10 cellular contexts compared by ENCODE assay signal in the genomic region with DNA sequence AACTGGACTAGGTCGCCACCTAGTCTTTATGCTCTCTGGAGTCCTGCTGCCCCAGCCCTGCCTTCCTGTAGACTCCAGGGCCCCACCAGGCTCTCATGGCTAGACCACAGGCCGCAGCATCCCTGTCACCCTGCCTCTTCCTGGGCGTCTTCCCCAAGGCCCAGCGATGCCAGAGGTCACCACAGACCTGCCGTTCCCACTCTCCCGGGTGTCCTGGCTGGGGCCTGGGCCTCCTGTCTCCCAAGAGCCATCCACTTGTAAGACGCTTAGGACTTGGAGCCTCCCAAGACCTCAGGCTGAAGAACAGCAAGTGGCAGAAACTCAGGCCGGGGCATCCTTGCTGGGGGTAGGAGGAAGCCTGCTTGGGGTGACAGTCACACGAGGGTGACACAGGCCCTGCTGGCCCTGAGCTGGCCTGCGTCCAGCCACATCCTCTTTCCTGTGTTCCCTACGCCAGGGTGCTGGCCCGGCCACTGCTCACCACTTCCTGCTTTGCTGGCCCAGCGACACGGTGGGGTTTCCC. TPM values are rescaled to one million over a fixed set of nuclear protein-coding genes. Genes with fewer than 3 reads are reported as not detected.
DNase-seq lines count a peak whose midpoint lies in the region; ATAC-seq, FAIRE-seq and TF ChIP-seq lines count a peak whose summit lies in the region.
"Had no signal": no experiment of that assay in that cellular context is flagged by ENCODE, and none has a peak within 500 bp of the region (broad histone marks: within the 10 kb centered on the region; RNA-seq: fewer than 3 reads in every experiment).

No MANE protein-coding gene starts in this region.

- H3K18ac ChIP-seq in H1 (ENCODE audit: extremely low read depth, low read length), result no peak overlapping the region

- no peaks in the 10 kb centered on the region for H3K27me3 ChIP-seq in Peyer's patch
- no peaks in the 10 kb centered on the region for H3K27me3 ChIP-seq in H1 (replicated peaks in 1 of 4; ENCODE audit: control insufficient read depth in 3 of 4, extremely low read depth in 1 of 4, insufficient read depth in 3 of 4, low read length in 3 of 4)
- H3K27me3 ChIP-seq in neural progenitor cell, result no peaks in the 10 kb centered on the region
- no peaks in the 10 kb centered on the region for H3K27me3 ChIP-seq in BE2C

- H3K9ac ChIP-seq in H1 (replicated peaks in 1 of 4; ENCODE audit: extremely low read depth in 1 of 4, low read depth in 3 of 4, low read length in 3 of 4) (no peak overlapping the region), neural progenitor cell (no peak overlapping the region)

- H3K4me2 ChIP-seq in H1 (ENCODE audit: insufficient read depth in 1 of 2, low read depth in 2 of 2, low read length in 2 of 2) (no peak overlapping the region), neural progenitor cell (no peak overlapping the region)

- no peak overlapping the region for H3K23ac ChIP-seq in H1 (ENCODE audit: insufficient read length)

- H4K91ac ChIP-seq in H1 (replicated peaks; ENCODE audit: insufficient read length, low read length), result no peak overlapping the region

- CTCF ChIA-PET in H1 (lab: Charles Lee; ENCODE audit: partially characterized antibody), result interaction anchor here (0.5 to 2.0 kb wide), 4 partner anchors 9 to 458 kb away, joined by 4 read pairs; no protein-coding TSS in a partner anchor

- H2BK5ac ChIP-seq in H1 (ENCODE audit: low read depth, low read length), result no peak overlapping the region

- H3K14ac ChIP-seq in H1 (ENCODE audit: insufficient read length), result no peak overlapping the region

- H3K79me1 ChIP-seq in H1 (ENCODE audit: low read depth, low read length), result peaks cover 2% of the 10 kb centered on the region

- no peak overlapping the region for H3K4me3 Mint-ChIP-seq in neural progenitor cell

- H3K27ac Mint-ChIP-seq in neural progenitor cell, result peak overlapping the region; percentile 50

- peak overlapping the region; percentile 86 to 93 (median 90) for H3K27ac ChIP-seq in Peyer's patch
- no peak overlapping the region for H3K27ac ChIP-seq in H1 (ENCODE audit: low read depth, low read length)
- no peak overlapping the region for H3K27ac ChIP-seq in neural progenitor cell
- H3K27ac ChIP-seq: SK-N-MC had no signal

- WGBS in H1 (ENCODE audit: extremely low coverage in 1 of 2, insufficient coverage in 1 of 2, insufficient read length in 1 of 2, insufficient replicate concordance in 2 of 2, low coverage in 1 of 2, low lambda C conversion rate in 2 of 2, missing lambda C conversion rate in 1 of 2), 2 experiments, result 87% methylated on average over 14 of the region's 14 CpGs; no CpG with 5 or more reads in 1 of the 2 experiments

- H3K27me3 Mint-ChIP-seq in neural progenitor cell (ENCODE audit: insufficient read depth, low read depth), result peaks cover 4% of the 10 kb centered on the region

- no peaks in the 10 kb centered on the region for H3K9me3 Mint-ChIP-seq in neural progenitor cell

- TF ChIP-seq RAD21 in H1 (IDR thresholded peaks at IDR 0.05 in 1 of 2, conservative IDR thresholded peaks at IDR 0.05 in 1 of 2; ENCODE audit: low read depth in 2 of 2, low read length in 2 of 2), result no peak

- FAIRE-seq in H1 (lab: Jason Lieb, UNC), result no peak

- no peak overlapping the region for H3K4ac ChIP-seq in H1 (replicated peaks; ENCODE audit: insufficient read length, low read depth, low read length)

- H3K36me3 Mint-ChIP-seq in neural progenitor cell, result peaks cover 3% of the 10 kb centered on the region

- peak overlapping the region; percentile 19; the same call in 1 of the 2 replicates for H4K8ac ChIP-seq in H1 (ENCODE audit: extremely low read depth, insufficient read depth, low read length)

- H3K4me1 ChIP-seq in Peyer's patch, result peaks cover 6 to 59% (median 25%) of the 10 kb centered on the region in 4 donors
- peaks cover 4 to 27% (median 20%) of the 10 kb centered on the region in 4 experiments for H3K4me1 ChIP-seq in H1 (replicated peaks in 1 of 4; ENCODE audit: control insufficient read depth in 3 of 4, insufficient read depth in 4 of 4, low read length in 3 of 4)
- H3K4me1 ChIP-seq in neural progenitor cell, result peaks cover 16% of the 10 kb centered on the region
- peaks cover 26% of the 10 kb centered on the region for H3K4me1 ChIP-seq in BE2C

- H3K79me2 ChIP-seq in H1 (ENCODE audit: control insufficient read depth in 1 of 2, insufficient read depth in 2 of 2, low read length in 2 of 2) (peaks cover 0 to 12% of the 10 kb centered on the region in 2 experiments; a peak in 1 of 4 replicates), neural progenitor cell (ENCODE audit: low read depth) (peaks cover 8% of the 10 kb centered on the region)

- H3K4me1 Mint-ChIP-seq in neural progenitor cell, result peaks cover 10% of the 10 kb centered on the region

- H2BK20ac ChIP-seq in H1 (ENCODE audit: low read length), result no peak overlapping the region

- H3K23me2 ChIP-seq in H1 (ENCODE audit: low read depth, low read length), result no peaks in the 10 kb centered on the region; the same call in 1 of the 2 replicates

- no peak overlapping the region for H2BK12ac ChIP-seq in H1 (ENCODE audit: low read depth, low read length)

- H4K5ac ChIP-seq in H1 (ENCODE audit: insufficient read length, low read depth, low read length), result no peak overlapping the region

- TF ChIP-seq CTCF in Peyer's patch (IDR thresholded peaks at IDR 0.05) (no peak), H1 (IDR thresholded peaks at IDR 0.05; ENCODE audit: control extremely low read depth in 1 of 3, insufficient read depth in 1 of 3, low read depth in 1 of 3, low read length in 3 of 3) (no peak), neural progenitor cell (IDR thresholded peaks at IDR 0.05) (no peak), BE2C (IDR thresholded peaks at IDR 0.05; ENCODE audit: low read depth, low read length) (no peak)

- no peak overlapping the region for H3K4me3 ChIP-seq in Peyer's patch
- no peak overlapping the region for H3K4me3 ChIP-seq in H1 (ENCODE audit: extremely low read depth in 1 of 4, insufficient read depth in 2 of 4, low read depth in 3 of 4, low read length in 4 of 4)
- no peak overlapping the region for H3K4me3 ChIP-seq in neural progenitor cell
- no peak overlapping the region for H3K4me3 ChIP-seq in BE2C (ENCODE audit: low read depth, low read length)
- H3K4me3 ChIP-seq: SK-N-MC had no signal

- no peak overlapping the region for H2BK120ac ChIP-seq in H1 (replicated peaks; ENCODE audit: low read depth, low read length)

- H2AK5ac ChIP-seq in H1 (ENCODE audit: low read depth, low read length), result no peak overlapping the region

- H2AFZ ChIP-seq in H1 (ENCODE audit: low read length), result no peak overlapping the region
- no peak overlapping the region for H2AFZ ChIP-seq in neural progenitor cell (replicated peaks)

- H3K9me3 ChIP-seq in Peyer's patch (no peaks in the 10 kb centered on the region), H1 (ENCODE audit: insufficient read depth in 2 of 2, low read depth in 1 of 2, low read length in 1 of 2) (no peaks in the 10 kb centered on the region), neural progenitor cell (ENCODE audit: low read depth) (no peaks in the 10 kb centered on the region), BE2C (no peaks in the 10 kb centered on the region)

- no peak for ATAC-seq in HG03460 (IDR thresholded peaks at IDR 0.05; ENCODE audit: unreplicated experiment)

- POLR2A ChIA-PET in H1 (lab: Charles Lee; ENCODE audit: partially characterized antibody), result interaction anchor here (1.2 to 16.6 kb wide), 8 partner anchors 8 to 84 kb away, joined by 3 to 183 read pairs (median 6); a partner anchor contains a TSS

- DNase-seq in CD1c-positive myeloid dendritic cell (ENCODE audit: extremely low spot score) (peak; percentile 92), Peyer's patch (peak in 2 of 3 donors; percentile 41 to 85), H1 (ENCODE audit: low read depth in 1 of 2, low spot score in 2 of 2) (no peak), neural progenitor cell (ENCODE audit: low spot score) (no peak), kidney glomerular epithelial cell (lab: John Stamatoyannopoulos, UW) (no peak), BE2C (no peak), NCI-H748 (lab: John Stamatoyannopoulos, UW; ENCODE audit: unreplicated experiment) (no peak)
- DNase-seq: occipital lobe had no signal

- no peak overlapping the region for H2BK15ac ChIP-seq in H1 (ENCODE audit: low read length)

- no peak overlapping the region for H3K56ac ChIP-seq in H1 (replicated peaks; ENCODE audit: insufficient read length, low read depth, low read length)

- TF ChIP-seq EP300 in H1 (IDR thresholded peaks at IDR 0.05; ENCODE audit: borderline replicate concordance in 1 of 2, low read depth in 2 of 2, low read length in 2 of 2), result no peak

- TF ChIP-seq POLR2A in Peyer's patch (IDR thresholded peaks at IDR 0.05) (no peak), H1 (IDR thresholded peaks at IDR 0.05; ENCODE audit: control extremely low read depth in 1 of 2, low read depth in 2 of 2, low read length in 2 of 2) (no peak)

- peaks cover 0 to 5% of the 10 kb centered on the region in 2 experiments for H4K20me1 ChIP-seq in H1 (replicated peaks in 1 of 2; ENCODE audit: control insufficient read depth in 1 of 2, insufficient read depth in 2 of 2, low read length in 2 of 2)
- no peaks in the 10 kb centered on the region for H4K20me1 ChIP-seq in neural progenitor cell (ENCODE audit: low read depth)

- H3K36me3 ChIP-seq in Peyer's patch (peaks cover 0 to 22% (median 0%) of the 10 kb centered on the region in 3 donors), H1 (ENCODE audit: control insufficient read depth in 2 of 4, insufficient read depth in 4 of 4, low read length in 3 of 4) (peaks cover 4 to 17% (median 15%) of the 10 kb centered on the region in 4 experiments), neural progenitor cell (no peaks in the 10 kb centered on the region), BE2C (peaks cover 11% of the 10 kb centered on the region)

- H3F3A ChIP-seq in neural progenitor cell (ENCODE audit: low read depth), result peaks cover 30% of the 10 kb centered on the region

RNA-seq across cellular contexts. Expression of a gene that starts 2.0 kb away (rescaled TPM):
- total RNA-seq in Peyer's patch, result 100 to 1,000 TPM; 239 to 586 (median 464) TPM
- 25.3 and 25.7 TPM in 2 replicates for total RNA-seq in H1 (2021; fragmentation: NEBNext Ultra II Directional; extraction: Animal tissue kit (Norgen Biotek cat#: 25700))
- polyA plus RNA-seq in H1 (2011; rRNA removed), result 39.6 and 50.2 TPM in 2 replicates
- polyA plus RNA-seq in H1 (2011; cell fraction: cytosol; rRNA removed), result 35.8 TPM
- 287 TPM for polyA plus RNA-seq in H1 (2011; cell fraction: nucleus; rRNA removed)
- 12.7 to 29.5 TPM (median 24.4 TPM) in 4 replicates for polyA plus RNA-seq in H1 (2012, experiment 1 of 2)
- 16.1 TPM for polyA plus RNA-seq in H1 (2012, experiment 2 of 2)
- 25.3 TPM for polyA plus RNA-seq in H1 (2013, experiment 1 of 2)
- polyA plus RNA-seq in H1 (2013, experiment 2 of 2), result 21.2 TPM
- polyA minus RNA-seq in H1 (2011; rRNA and poly(A)+ RNA removed), result 10.0 and 11.3 TPM in 2 replicates
- polyA minus RNA-seq in H1 (2011; cell fraction: cytosol; rRNA and poly(A)+ RNA removed), result 15.0 TPM
- 43.9 TPM for polyA minus RNA-seq in H1 (2011; cell fraction: nucleus; rRNA and poly(A)+ RNA removed)
- total RNA-seq in neural progenitor cell (ENCODE audit: low replicate concordance), result 10.7 and 19.4 TPM in 2 replicates
- polyA plus RNA-seq in BE2C (2012; ENCODE audit: insufficient read depth, insufficient read length, low read depth), result 58.1 TPM

RNA-seq across cellular contexts. Expression of a gene that starts 6.3 kb away (rescaled TPM):
- total RNA-seq in Peyer's patch (100 to 1,000 TPM; 153 to 195 (median 162) TPM), neural progenitor cell (ENCODE audit: low replicate concordance) (46.7 and 149 TPM in 2 replicates)
- 182 and 199 TPM in 2 replicates for total RNA-seq in H1 (2021; fragmentation: NEBNext Ultra II Directional; extraction: Animal tissue kit (Norgen Biotek cat#: 25700))
- 291 and 406 TPM in 2 replicates for polyA plus RNA-seq in H1 (2011; rRNA removed)
- 222 TPM for polyA plus RNA-seq in H1 (2011; cell fraction: cytosol; rRNA removed)
- polyA plus RNA-seq in H1 (2011; cell fraction: nucleus; rRNA removed), result 253 TPM
- 92.1 to 255 TPM (median 248 TPM) in 4 replicates for polyA plus RNA-seq in H1 (2012, experiment 1 of 2)
- 348 TPM for polyA plus RNA-seq in H1 (2012, experiment 2 of 2)
- polyA plus RNA-seq in H1 (2013, experiment 1 of 2), result 130 TPM
- polyA plus RNA-seq in H1 (2013, experiment 2 of 2), result 128 TPM
- polyA minus RNA-seq in H1 (2011; rRNA and poly(A)+ RNA removed), result 69.8 and 77.8 TPM in 2 replicates
- polyA minus RNA-seq in H1 (2011; cell fraction: cytosol; rRNA and poly(A)+ RNA removed), result 133 TPM
- polyA minus RNA-seq in H1 (2011; cell fraction: nucleus; rRNA and poly(A)+ RNA removed), result 92.8 TPM
- 610 TPM for polyA plus RNA-seq in BE2C (2012; ENCODE audit: insufficient read depth, insufficient read length, low read depth)

RNA-seq across cellular contexts. Expression of a gene that starts 26.7 kb away (rescaled TPM):
- 10 to 100 TPM; 14.9 to 53.5 (median 37.0) TPM for total RNA-seq in Peyer's patch
- 0.27 and 0.32 TPM in 2 replicates for total RNA-seq in H1 (2021; fragmentation: NEBNext Ultra II Directional; extraction: Animal tissue kit (Norgen Biotek cat#: 25700))
- polyA plus RNA-seq in H1 (2011; rRNA removed), result 0.47 TPM in 2 replicates
- 0.50 TPM for polyA plus RNA-seq in H1 (2011; cell fraction: cytosol; rRNA removed)
- polyA plus RNA-seq in H1 (2011; cell fraction: nucleus; rRNA removed), result 0.53 TPM
- polyA plus RNA-seq in H1 (2012, experiment 1 of 2), result 0.62 to 1.1 TPM (median 0.75 TPM) in 4 replicates
- 0.26 TPM for polyA plus RNA-seq in H1 (2012, experiment 2 of 2)
- polyA plus RNA-seq in H1 (2013, experiment 1 of 2), result 0.18 TPM
- polyA plus RNA-seq in H1 (2013, experiment 2 of 2), result 0.26 TPM
- polyA minus RNA-seq in H1 (2011; rRNA and poly(A)+ RNA removed), result 0.16 and 0.34 TPM in 2 replicates
- 0.88 TPM for polyA minus RNA-seq in H1 (2011; cell fraction: cytosol; rRNA and poly(A)+ RNA removed)
- polyA minus RNA-seq in H1 (2011; cell fraction: nucleus; rRNA and poly(A)+ RNA removed), result 0.50 TPM
- total RNA-seq in neural progenitor cell (ENCODE audit: low replicate concordance), result 0.12 TPM in 1 of 2 replicates, not detected in the other
- polyA plus RNA-seq in BE2C (2012; ENCODE audit: insufficient read depth, insufficient read length, low read depth), result 1.1 TPM

RNA-seq across cellular contexts. Expression of a gene that starts 32.9 kb away (rescaled TPM):
- total RNA-seq in Peyer's patch, result 100 to 1,000 TPM in 1 of 4 donors, 10 to 100 TPM in 3; 68.7 to 154 (median 91.6) TPM
- total RNA-seq in H1 (2021; fragmentation: NEBNext Ultra II Directional; extraction: Animal tissue kit (Norgen Biotek cat#: 25700)), result 18.9 and 19.2 TPM in 2 replicates
- polyA plus RNA-seq in H1 (2011; rRNA removed), result 34.3 and 40.8 TPM in 2 replicates
- polyA plus RNA-seq in H1 (2011; cell fraction: cytosol; rRNA removed), result 24.6 TPM
- 53.5 TPM for polyA plus RNA-seq in H1 (2011; cell fraction: nucleus; rRNA removed)
- polyA plus RNA-seq in H1 (2012, experiment 1 of 2), result 8.7 to 20.4 TPM (median 17.7 TPM) in 4 replicates
- 16.4 TPM for polyA plus RNA-seq in H1 (2012, experiment 2 of 2)
- 22.0 TPM for polyA plus RNA-seq in H1 (2013, experiment 1 of 2)
- polyA plus RNA-seq in H1 (2013, experiment 2 of 2), result 22.4 TPM
- polyA minus RNA-seq in H1 (2011; rRNA and poly(A)+ RNA removed), result 20.6 and 26.5 TPM in 2 replicates
- 14.0 TPM for polyA minus RNA-seq in H1 (2011; cell fraction: cytosol; rRNA and poly(A)+ RNA removed)
- polyA minus RNA-seq in H1 (2011; cell fraction: nucleus; rRNA and poly(A)+ RNA removed), result 24.7 TPM
- total RNA-seq in neural progenitor cell (ENCODE audit: low replicate concordance), result 8.8 and 11.1 TPM in 2 replicates
- polyA plus RNA-seq in BE2C (2012; ENCODE audit: insufficient read depth, insufficient read length, low read depth), result 2.8 TPM

Comparison
In these comparisons a context has a peak if more than half of its experiments do, and no peak if none do; other contexts are left out.
1. DNase-seq: peak in CD1c-positive myeloid dendritic cell (single experiment) and Peyer's patch (2 of 3); none in H1 (0 of 2), neural progenitor cell (single experiment), kidney glomerular epithelial cell (single experiment), BE2C (single experiment) and NCI-H748 (single experiment).
2. H3K27ac ChIP-seq: peak in Peyer's patch (4 of 4); none in H1 (single experiment) and neural progenitor cell (single experiment).
3. RNA of a gene that starts 26.7 kb away (total RNA-seq): 14.9 to 53.5 TPM in Peyer's patch; 0.27 to 0.32 TPM in H1 and 0.12 TPM in neural progenitor cell; every median in the first group is over 10 times any median in the second.